6 cellular contexts compared by ENCODE assay signal in genomic region chr2:44742054-44742453, GRCh38.
"Had no signal": no experiment of that assay in that cellular context is flagged by ENCODE, and none has a peak within 500 bp of the region (broad histone marks: within the 10 kb centered on the region; RNA-seq: fewer than 3 reads in every experiment).

No MANE protein-coding gene starts in this region.

- H3K4me1 Mint-ChIP-seq: IgD-negative memory B cell had no signal

- H3K27me3 Mint-ChIP-seq: IgD-negative memory B cell had no signal

- H3K4me3 ChIP-seq: GM23248 had no signal

- H3K4me3 Mint-ChIP-seq: IgD-negative memory B cell had no signal

- H2AFZ ChIP-seq: GM23248 had no signal

- H3K27ac Mint-ChIP-seq: IgD-negative memory B cell had no signal

- H3K27ac ChIP-seq: GM23248, HL-60 had no signal

- DNase-seq: GM23248, GOT3, H7, KBM-7 had no signal

- H3K9ac ChIP-seq: GM23248 had no signal
